In the genomic region with DNA sequence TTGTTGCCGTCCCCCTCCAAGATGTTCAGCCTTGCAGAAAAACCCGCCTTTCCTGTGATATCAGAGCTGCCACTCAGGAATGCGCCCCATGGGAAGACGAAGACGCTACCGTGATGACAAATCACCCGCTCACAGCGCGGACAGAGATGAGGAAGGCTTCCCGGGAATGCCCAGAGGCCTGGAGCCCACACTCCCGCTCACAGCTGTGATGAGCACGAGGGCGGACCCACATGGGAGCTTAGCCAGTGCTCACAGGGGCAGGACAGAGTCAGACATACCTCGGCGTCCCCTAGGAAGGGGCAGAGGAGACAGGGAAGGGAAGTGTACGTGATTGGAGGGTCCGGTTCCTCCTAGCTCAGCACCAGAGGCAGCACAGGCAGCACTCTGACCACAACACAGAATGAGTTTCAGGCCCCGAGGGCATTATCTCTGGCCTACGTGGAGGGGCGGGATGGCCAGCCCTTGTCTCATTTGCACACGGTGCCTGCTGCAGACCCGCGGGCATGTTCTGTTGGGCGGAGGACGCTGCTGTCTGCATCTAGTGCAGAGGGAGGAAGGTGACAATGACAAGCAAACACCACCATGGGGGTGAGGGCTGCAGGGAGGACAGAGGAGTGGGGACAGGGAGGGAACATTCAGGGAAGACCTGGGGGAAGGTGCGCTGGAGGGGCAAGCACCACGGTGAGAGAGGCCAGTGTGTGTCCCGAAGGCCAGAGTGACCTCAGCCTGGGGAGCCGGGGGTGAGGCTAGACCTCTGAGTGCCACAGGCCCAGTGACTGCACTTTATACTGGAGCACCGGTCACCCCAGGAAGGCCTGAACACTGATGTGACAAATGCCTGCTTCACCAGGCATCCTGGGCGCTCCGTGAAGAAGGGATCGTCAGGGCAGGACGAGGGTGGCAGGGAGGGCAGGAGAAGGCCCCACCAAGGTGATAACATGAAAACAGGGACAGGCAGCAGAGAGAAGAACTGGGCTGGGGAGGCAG, we compare ENCODE assay signal across 15 cellular contexts.
DNase-seq lines count a peak whose midpoint lies in the region; TF ChIP-seq lines count a peak whose summit lies in the region.
"Had no signal": no experiment of that assay in that cellular context is flagged by ENCODE, and none has a peak within 500 bp of the region (broad histone marks: within the 10 kb centered on the region; RNA-seq: fewer than 3 reads in every experiment).

No MANE protein-coding gene starts in this region.

- H3K4me3 Mint-ChIP-seq in endothelial cell (ENCODE audit: unreplicated experiment) = no peak overlapping the region
- no peak overlapping the region for H3K4me3 Mint-ChIP-seq in neural crest cell
- H3K4me3 Mint-ChIP-seq: CD4-positive, alpha-beta T cell had no signal

- no peaks in the 10 kb centered on the region for H3K9me3 Mint-ChIP-seq in endothelial cell (ENCODE audit: unreplicated experiment)
- H3K9me3 Mint-ChIP-seq in neural crest cell = no peaks in the 10 kb centered on the region
- H3K9me3 Mint-ChIP-seq: CD4-positive, alpha-beta T cell had no signal

- H3K27me3 Mint-ChIP-seq in endothelial cell (ENCODE audit: unreplicated experiment) (no peaks in the 10 kb centered on the region), neural crest cell (ENCODE audit: low read depth) (peaks cover 7% of the 10 kb centered on the region)

- H3K27ac Mint-ChIP-seq in endothelial cell (ENCODE audit: unreplicated experiment) (peak overlapping the region; percentile 10), neural crest cell (ENCODE audit: unreplicated experiment) (no peak overlapping the region)
- H3K27ac Mint-ChIP-seq: CD4-positive, alpha-beta T cell had no signal

- TF ChIP-seq CTCF in endothelial cell (IDR thresholded peaks at IDR 0.05; ENCODE audit: unreplicated experiment) (no peak), neural crest cell (conservative IDR thresholded peaks at IDR 0.05) (no peak)

- H3K36me3 Mint-ChIP-seq in endothelial cell (ENCODE audit: low read depth, unreplicated experiment) (no peaks in the 10 kb centered on the region), neural crest cell (ENCODE audit: low read depth) (no peaks in the 10 kb centered on the region)

- in situ Hi-C loops in Caki2 (cut with HindIII; ENCODE audit: low pct_unique_long_range_greater_than_20kb, low sequenced_read_pairs) = no loop called here

- DNase-seq in Caki2 (ENCODE audit: low read depth) (peak; percentile 97), OCI-M1 (lab: John Stamatoyannopoulos, UW) (peak; percentile 12), endothelial cell (ENCODE audit: low spot score) (no peak), neural crest cell (ENCODE audit: low read depth, low spot score) (peak; percentile 16), NCI-H1694 (lab: John Stamatoyannopoulos, UW) (no peak), NCI-H2196 treated with DMSO at 0.1 percent for 48 hours (lab: John Stamatoyannopoulos, UW; ENCODE audit: unreplicated experiment) (no peak), NCI-H187 (lab: John Stamatoyannopoulos, UW) (no peak), NCI-H526 treated with DMSO at 0.1 percent for 48 hours (lab: John Stamatoyannopoulos, UW) (no peak)
- DNase-seq: activated CD4-positive, alpha-beta T cell treated with anti-CD3 and anti-CD28 coated beads, Interleukin-2, amount 50 U/mL, for 1 hour; activated gamma-delta T cell treated with Interleukin-2 at 50 U/mL for 16 hours; CD4-positive, alpha-beta T cell; cerebellar nuclear complex; NCI-H1417 treated with DMSO at 0.1 percent for 48 hours; NK-92 treated with Interleukin-12 subunit alpha and Interleukin-12 subunit beta, amount 100 ng/mL, for 24 hours; stimulated activated CD4-positive, alpha-beta T cell treated with anti-CD3 and anti-CD28 coated beads, Interleukin-15, amount 100 ng/mL, for 24 hours had no signal

- H3K4me1 Mint-ChIP-seq in endothelial cell (ENCODE audit: unreplicated experiment) = no peaks in the 10 kb centered on the region
- peaks cover 43% of the 10 kb centered on the region for H3K4me1 Mint-ChIP-seq in neural crest cell

Comparison
In these comparisons a context has a peak if more than half of its experiments do, and no peak if none do; other contexts are left out.
1. DNase-seq: peak in Caki2 (single experiment), OCI-M1 (single experiment) and neural crest cell (single experiment); none in endothelial cell (single experiment), NCI-H1694 (single experiment), NCI-H2196 treated with DMSO at 0.1 percent for 48 hours (single experiment), NCI-H187 (0 of 2) and NCI-H526 treated with DMSO at 0.1 percent for 48 hours (single experiment).